Comparison of ENCODE assay signal across 23 cellular contexts in genomic region chr3:25047058-25047457, GRCh38.
A peak's percentile ranks its signal among the peaks of the same experiment; 100 is the strongest.
DNase-seq lines count a peak whose midpoint lies in the region; ATAC-seq and TF ChIP-seq lines count a peak whose summit lies in the region.
"Had no signal": no experiment of that assay in that cellular context is flagged by ENCODE, and none has a peak within 500 bp of the region (broad histone marks: within the 10 kb centered on the region; RNA-seq: fewer than 3 reads in every experiment).

No MANE protein-coding gene starts in this region.

- POLR2A ChIA-PET in MCF 10A (lab: Yijun Ruan, JAX), result interaction anchor here (1.5 kb wide), 1 partner anchor 10 kb away, joined by 3 read pairs; no protein-coding TSS in a partner anchor

- H4K20me1 ChIP-seq in smooth muscle cell (ENCODE audit: low read depth), result no peaks in the 10 kb centered on the region

- TF ChIP-seq CTCF in MCF 10A (IDR thresholded peaks at IDR 0.05; ENCODE audit: unreplicated experiment) (no peak), breast epithelium (IDR thresholded peaks at IDR 0.05) (no peak), fibroblast of pulmonary artery (IDR thresholded peaks at IDR 0.05; ENCODE audit: low read length, missing control alignments) (no peak), smooth muscle cell (IDR thresholded peaks at IDR 0.05; ENCODE audit: borderline replicate concordance, insufficient read depth, poor library complexity, severe bottlenecking) (no peak), foreskin fibroblast (IDR thresholded peaks at IDR 0.05; ENCODE audit: low read depth, low read length) (no peak)

- no peaks in the 10 kb centered on the region for H3K27me3 ChIP-seq in breast epithelium
- no peaks in the 10 kb centered on the region for H3K27me3 ChIP-seq in smooth muscle cell (ENCODE audit: low read depth)
- H3K27me3 ChIP-seq: tibial nerve had no signal

- no peak overlapping the region for H3K9ac ChIP-seq in smooth muscle cell (ENCODE audit: low read depth)

- H3K27ac Mint-ChIP-seq in MCF 10A (ENCODE audit: low read depth, unreplicated experiment), result no peak overlapping the region
- H3K27ac Mint-ChIP-seq: activated B cell treated with CpG ODN at 0.5 μM for 24 hours; activated T-helper 1 cell treated with anti-CD3 and anti-CD28 coated beads, Interleukin-12 subunit alpha, Interleukin-12 subunit beta, Interleukin-2, Interleukin-4 antibody, amounts not matched to agents 30 ng/mL and 10 ng/mL and 1 ng/mL, durations not matched to agents 14 hours and 24 hours and 36 hours; HFFc6; nephron had no signal

- peaks cover 6% of the 10 kb centered on the region for H3F3A ChIP-seq in smooth muscle cell (ENCODE audit: low read depth)

- H2AFZ ChIP-seq in smooth muscle cell (ENCODE audit: low read depth), result no peak overlapping the region

- H3K9me3 ChIP-seq in breast epithelium, result no peaks in the 10 kb centered on the region
- H3K9me3 ChIP-seq in smooth muscle cell (replicated peaks; ENCODE audit: low read depth), result no peaks in the 10 kb centered on the region
- H3K9me3 ChIP-seq: left ventricle myocardium inferior, tibial nerve had no signal

- H3K4me2 ChIP-seq in smooth muscle cell, result no peak overlapping the region

- BruUV-seq in MCF 10A (replicated peaks; lab: Mats Ljungman, UMichigan), result no TSS peak

- no peaks in the 10 kb centered on the region for H3K4me1 Mint-ChIP-seq in MCF 10A (ENCODE audit: insufficient read depth, unreplicated experiment)
- H3K4me1 Mint-ChIP-seq: activated B cell treated with CpG ODN at 0.5 μM for 24 hours had no signal

- DNase-seq in MCF 10A (ENCODE audit: unreplicated experiment), result peak; percentile 48
- no peak for DNase-seq in breast epithelium (ENCODE audit: low spot score in 2 of 2)
- DNase-seq in NCI-H748 (lab: John Stamatoyannopoulos, UW; ENCODE audit: unreplicated experiment), result peak; percentile 45
- peak; percentile 29 for DNase-seq in fibroblast of pulmonary artery (ENCODE audit: low read depth)
- DNase-seq in smooth muscle cell (lab: John Stamatoyannopoulos, UW; ENCODE audit: unreplicated experiment), result no peak
- DNase-seq in foreskin fibroblast, result no peak
- DNase-seq in HT-29 (ENCODE audit: low spot score), result no peak
- DNase-seq: activated B cell treated with CpG ODN at 0.5 μM for 24 hours; activated naive CD4-positive, alpha-beta T cell treated with anti-CD3 and anti-CD28 coated beads, Interleukin-2, amount 50 U/mL, for 16 hours; C1 segment of cervical spinal cord; caudate nucleus; HFFc6; hippocampal formation; IMR-90; left ventricle myocardium inferior; NCI-H526 treated with DMSO at 0.1 percent for 48 hours; posterior cingulate gyrus; Right ventricle myocardium superior; stimulated activated CD8-positive, alpha-beta memory T cell treated with anti-CD3 and anti-CD28 coated beads, Interleukin-4, amount 100 ng/mL, for 48 hours had no signal

- H3K4me3 Mint-ChIP-seq in MCF 10A (ENCODE audit: unreplicated experiment), result no peak overlapping the region
- H3K4me3 Mint-ChIP-seq: activated B cell treated with CpG ODN at 0.5 μM for 24 hours; activated T-helper 1 cell treated with anti-CD3 and anti-CD28 coated beads, Interleukin-12 subunit alpha, Interleukin-12 subunit beta, Interleukin-2, Interleukin-4 antibody, amounts not matched to agents 30 ng/mL and 10 ng/mL and 1 ng/mL, durations not matched to agents 14 hours and 24 hours and 36 hours; HFFc6; nephron had no signal

- no peaks in the 10 kb centered on the region for H3K27me3 Mint-ChIP-seq in MCF 10A (ENCODE audit: insufficient read depth, unreplicated experiment)
- H3K27me3 Mint-ChIP-seq: activated B cell treated with CpG ODN at 0.5 μM for 24 hours had no signal

- no peak overlapping the region for H3K4me3 ChIP-seq in breast epithelium
- H3K4me3 ChIP-seq in fibroblast of pulmonary artery (replicated peaks; ENCODE audit: low read depth, low read length), result no peak overlapping the region
- H3K4me3 ChIP-seq in smooth muscle cell, result no peak overlapping the region
- no peak overlapping the region for H3K4me3 ChIP-seq in foreskin fibroblast (ENCODE audit: low read depth in 1 of 2, low read length in 2 of 2)
- H3K4me3 ChIP-seq: left ventricle myocardium inferior, tibial nerve had no signal

- intact Hi-C loops in MCF 10A (cut with micrococcal nuclease) (no loop called here), breast epithelium (cut with DNase I; ENCODE audit: low total_unique reads) (no loop called here)

- no peak for TF ChIP-seq POLR2A in breast epithelium (IDR thresholded peaks at IDR 0.05)

- WGBS in smooth muscle cell (ENCODE audit: low lambda C conversion rate), result 83% methylated on average over 1 of the region's 1 CpG

- CTCF ChIA-PET in MCF 10A (lab: Yijun Ruan, JAX), result interaction anchor here (1.5 to 2.5 kb wide), 2 partner anchors 10 to 14 kb away, joined by 3 to 9 read pairs; no protein-coding TSS in a partner anchor

- H3K36me3 Mint-ChIP-seq in MCF 10A (ENCODE audit: insufficient read depth, unreplicated experiment), result no peaks in the 10 kb centered on the region

- H3K27ac ChIP-seq in breast epithelium (peak overlapping the region in 1 of 2 donors; percentile 46), smooth muscle cell (ENCODE audit: low read depth) (peak overlapping the region; percentile 53)
- H3K27ac ChIP-seq: left ventricle myocardium inferior, tibial nerve had no signal

- H3K4me1 ChIP-seq in breast epithelium (no peaks in the 10 kb centered on the region), smooth muscle cell (ENCODE audit: low read depth) (peaks cover 24% of the 10 kb centered on the region)

- H3K9me3 Mint-ChIP-seq in MCF 10A (ENCODE audit: unreplicated experiment), result no peaks in the 10 kb centered on the region

- no peak for ATAC-seq in GM21381 (IDR thresholded peaks at IDR 0.05; ENCODE audit: unreplicated experiment)

- no peaks in the 10 kb centered on the region for H3K79me2 ChIP-seq in smooth muscle cell (ENCODE audit: low read depth)

- H3K36me3 ChIP-seq in breast epithelium (no peaks in the 10 kb centered on the region), smooth muscle cell (ENCODE audit: low read depth) (no peaks in the 10 kb centered on the region)
- H3K36me3 ChIP-seq: left ventricle myocardium inferior, tibial nerve had no signal

Comparison
In these comparisons a context has a peak if more than half of its experiments do, and no peak if none do; other contexts are left out.
1. DNase-seq: peak in MCF 10A (single experiment), NCI-H748 (single experiment) and fibroblast of pulmonary artery (single experiment); none in breast epithelium (0 of 2), smooth muscle cell (single experiment), foreskin fibroblast (0 of 2) and HT-29 (single experiment).